Comparison of ENCODE assay signal across 1 cellular context in genomic region chr1:53712276-53712675, GRCh38.
TF ChIP-seq lines count a peak whose summit lies in the region.

No MANE protein-coding gene starts in this region.

TF ChIP-seq in H1, 55 proteins besides CTCF, POLR2A, EP300 and RAD21:
- no peak for TF ChIP-seq SIX5 (IDR thresholded peaks at IDR 0.05; ENCODE audit: low read depth, low read length)
- TF ChIP-seq MAFK (IDR thresholded peaks at IDR 0.05; ENCODE audit: low read depth, low read length): no peak
- no peak for TF ChIP-seq RFX5 (IDR thresholded peaks at IDR 0.05; ENCODE audit: borderline replicate concordance, low read depth, low read length)
- TF ChIP-seq NRF1 (IDR thresholded peaks at IDR 0.05; ENCODE audit: low read depth, low read length): no peak
- no peak for TF ChIP-seq JUN (IDR thresholded peaks at IDR 0.05; ENCODE audit: low read depth, low read length)
- no peak for TF ChIP-seq CHD1 (IDR thresholded peaks at IDR 0.05; ENCODE audit: low read depth, low read length)
- no peak for TF ChIP-seq YY1 (IDR thresholded peaks at IDR 0.05; ENCODE audit: low read depth, low read length)
